11 cellular contexts compared by ENCODE assay signal in the genomic region with DNA sequence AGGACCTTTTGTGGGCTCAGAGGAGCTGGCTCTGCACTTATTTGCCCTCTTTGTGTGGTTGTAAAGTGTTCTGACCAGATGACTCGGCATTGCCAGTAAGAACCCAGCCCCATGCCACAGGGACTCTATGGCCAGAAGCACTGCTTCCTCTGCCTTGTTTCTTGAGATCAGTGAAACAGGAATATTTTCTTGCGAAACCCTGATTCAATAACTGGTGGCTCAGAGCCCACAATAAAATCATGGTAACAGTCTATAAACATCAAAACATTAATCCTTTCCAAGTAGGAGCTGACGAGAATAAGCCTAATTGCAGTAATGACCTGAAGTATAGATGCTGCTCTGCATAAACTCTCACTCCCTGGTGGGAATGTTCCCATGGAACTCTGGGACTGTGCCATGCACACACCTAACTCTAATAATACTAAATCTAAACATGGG.
DNase-seq lines count a peak whose midpoint lies in the region; ATAC-seq and TF ChIP-seq lines count a peak whose summit lies in the region.
"Had no signal": no experiment of that assay in that cellular context is flagged by ENCODE, and none has a peak within 500 bp of the region (broad histone marks: within the 10 kb centered on the region; RNA-seq: fewer than 3 reads in every experiment).

No MANE protein-coding gene starts in this region.

- no peak for TF ChIP-seq EP300 in sigmoid colon (IDR thresholded peaks at IDR 0.05)

- no peaks in the 10 kb centered on the region for H3K4me1 ChIP-seq in esophagus (ENCODE audit: control insufficient read depth in 2 of 2, insufficient read depth in 2 of 2, low read length in 1 of 2)
- H3K4me1 ChIP-seq in sigmoid colon: peaks cover 0 to 15% (median 11%) of the 10 kb centered on the region in 4 donors

- H3K36me3 ChIP-seq in esophagus (ENCODE audit: control insufficient read depth in 2 of 2, insufficient read depth in 2 of 2, low read length in 1 of 2) (no peaks in the 10 kb centered on the region), sigmoid colon (no peaks in the 10 kb centered on the region)

- no peak for ATAC-seq in GM21825 (IDR thresholded peaks at IDR 0.05; ENCODE audit: unreplicated experiment)

- H3K27ac ChIP-seq in esophagus (ENCODE audit: low read depth in 2 of 2, low read length in 1 of 2) (peak overlapping the region; percentile 5 to 57), sigmoid colon (peak overlapping the region in 2 of 4 donors; percentile 24 to 27)
- H3K27ac ChIP-seq: SK-N-MC had no signal

- TF ChIP-seq CTCF in sigmoid colon (IDR thresholded peaks at IDR 0.05): no peak

- H3K9me3 ChIP-seq in esophagus (ENCODE audit: control insufficient read depth in 2 of 2, insufficient read depth in 1 of 2, low read depth in 1 of 2, low read length in 1 of 2) (no peaks in the 10 kb centered on the region), sigmoid colon (no peaks in the 10 kb centered on the region)

- 23 to 33% methylated on average over 3 of the region's 3 CpGs for WGBS in esophagus, 2 donors
- WGBS in sigmoid colon, 2 donors: 36 to 50% methylated on average over 3 of the region's 3 CpGs

- DNase-seq in Ammon's horn (ENCODE audit: low spot score) (peak; percentile 30), NCI-H226 (peak; percentile 57), myocyte (ENCODE audit: low read depth) (peak; percentile 73), sigmoid colon (no peak), activated gamma-delta T cell treated with Interleukin-2 at 50 U/mL for 16 hours (no peak), HK-2 (ENCODE audit: unreplicated experiment) (no peak)
- DNase-seq: dermis blood vessel endothelial cell, Karpas-422 had no signal

- intact Hi-C loops in sigmoid colon (cut with DNase I): no loop called here

- H3K27me3 ChIP-seq in esophagus (ENCODE audit: control insufficient read depth in 1 of 2, insufficient read depth in 2 of 2, low read length in 2 of 2) (no peaks in the 10 kb centered on the region), sigmoid colon (no peaks in the 10 kb centered on the region)

- peak overlapping the region in 1 of 2 donors; percentile 11 for H3K4me3 ChIP-seq in esophagus (ENCODE audit: low read depth in 1 of 2, low read length in 2 of 2)
- no peak overlapping the region for H3K4me3 ChIP-seq in sigmoid colon
- H3K4me3 ChIP-seq: SK-N-MC had no signal

- TF ChIP-seq POLR2A in sigmoid colon (IDR thresholded peaks at IDR 0.05): no peak

Comparison
In these comparisons a context has a peak if more than half of its experiments do, and no peak if none do; other contexts are left out.
1. DNase-seq: peak in Ammon's horn (single experiment), NCI-H226 (single experiment) and myocyte (single experiment); none in sigmoid colon (single experiment), activated gamma-delta T cell treated with Interleukin-2 at 50 U/mL for 16 hours (single experiment) and HK-2 (single experiment).